In genomic region chr12:6323995-6324711, GRCh38 we compare ENCODE assay signal across 10 cellular contexts. TPM values are rescaled to one million over a fixed set of nuclear protein-coding genes. Genes with fewer than 3 reads are reported as not detected.
DNase-seq lines count a peak whose midpoint lies in the region; ATAC-seq, FAIRE-seq and TF ChIP-seq lines count a peak whose summit lies in the region.
"Had no signal": no experiment of that assay in that cellular context is flagged by ENCODE, and none has a peak within 500 bp of the region (broad histone marks: within the 10 kb centered on the region; RNA-seq: fewer than 3 reads in every experiment).

No MANE protein-coding gene starts in this region.

- peaks cover 23% of the 10 kb centered on the region for H3K4me1 Mint-ChIP-seq in Calu3 (ENCODE audit: low read depth, unreplicated experiment)

- H3K79me2 ChIP-seq in endothelial cell of umbilical vein (ENCODE audit: control insufficient read depth, insufficient read depth, low read length) (peaks cover 2% of the 10 kb centered on the region), parathyroid adenoma (no peaks in the 10 kb centered on the region)

- H3K27ac ChIP-seq in RWPE2 (ENCODE audit: poor library complexity, severe bottlenecking) (peak overlapping the region; percentile 45), endothelial cell of umbilical vein (ENCODE audit: insufficient read depth, low read depth, low read length) (peak overlapping the region; percentile 80), parathyroid adenoma (peak overlapping the region; percentile 69)

- CTCF ChIA-PET in Calu3 (lab: Charles Lee), result interaction anchor here (1.0 to 1.8 kb wide), 2 partner anchors 11 to 29 kb away, joined by 4 to 10 read pairs; no protein-coding TSS in a partner anchor
- CTCF ChIA-PET in endothelial cell of umbilical vein (lab: Charles Lee), result interaction anchor here (1.2 to 2.6 kb wide), 9 partner anchors 11 to 147 kb away, joined by 5 to 40 read pairs (median 11); partner anchors contain the start of genes LTBR, TNFRSF1A and VAMP1

- H2AFZ ChIP-seq in endothelial cell of umbilical vein (ENCODE audit: low read depth, low read length) (peak overlapping the region; percentile 4), parathyroid adenoma (no peak overlapping the region)

- H3K4me2 ChIP-seq in endothelial cell of umbilical vein (ENCODE audit: insufficient read depth, low read length) (peak overlapping the region; percentile 48), parathyroid adenoma (ENCODE audit: low read length) (peak overlapping the region; percentile 19)

- no peaks in the 10 kb centered on the region for H4K20me1 ChIP-seq in endothelial cell of umbilical vein (replicated peaks; ENCODE audit: control insufficient read depth, extremely low read depth, insufficient read depth, low read length)

- POLR2A ChIA-PET in endothelial cell of umbilical vein (lab: Charles Lee), result interaction anchor here (1.5 kb wide), 1 partner anchor 15 kb away, joined by 6 read pairs; no protein-coding TSS in a partner anchor

- H3K9me3 Mint-ChIP-seq in Calu3 (ENCODE audit: low read depth, unreplicated experiment), result no peaks in the 10 kb centered on the region

- BruUV-seq in Calu3 (replicated peaks; lab: Mats Ljungman, UMichigan) (no TSS peak), endothelial cell of umbilical vein (replicated peaks; lab: Mats Ljungman, UMichigan) (no TSS peak)

- H3K4me1 ChIP-seq in RWPE2 (ENCODE audit: insufficient read depth, poor library complexity, severe bottlenecking) (peaks cover 9% of the 10 kb centered on the region), endothelial cell of umbilical vein (ENCODE audit: control insufficient read depth, extremely low read depth, insufficient read depth, low read length) (peaks cover 36% of the 10 kb centered on the region), parathyroid adenoma (peaks cover 25% of the 10 kb centered on the region)

- H3K4me3 ChIP-seq in RWPE2 (ENCODE audit: severe bottlenecking) (no peak overlapping the region), endothelial cell of umbilical vein (replicated peaks in 1 of 3; ENCODE audit: insufficient read depth in 1 of 3, low read depth in 1 of 3, low read length in 3 of 3) (no peak overlapping the region), parathyroid adenoma (ENCODE audit: low read depth, low read length) (no peak overlapping the region)

- no peaks in the 10 kb centered on the region for H3K9me1 ChIP-seq in endothelial cell of umbilical vein (replicated peaks; ENCODE audit: control insufficient read depth, extremely low read depth, insufficient read depth, low read length)

- H3K9ac ChIP-seq in endothelial cell of umbilical vein (replicated peaks; ENCODE audit: extremely low read depth, insufficient read depth, low read length), result peak overlapping the region; percentile 62
- H3K9ac ChIP-seq in parathyroid adenoma, result no peak overlapping the region

- H3K9me3 ChIP-seq in RWPE2 (ENCODE audit: severe bottlenecking) (no peaks in the 10 kb centered on the region), endothelial cell of umbilical vein (replicated peaks; ENCODE audit: control insufficient read depth, insufficient read depth, low read length) (no peaks in the 10 kb centered on the region), parathyroid adenoma (ENCODE audit: control insufficient read depth, low read length) (no peaks in the 10 kb centered on the region)

- H3K27me3 ChIP-seq in RWPE2 (ENCODE audit: insufficient read depth, poor library complexity, severe bottlenecking) (no peaks in the 10 kb centered on the region), endothelial cell of umbilical vein (ENCODE audit: control insufficient read depth in 2 of 2, insufficient read depth in 2 of 2, low read length in 2 of 2) (no peaks in the 10 kb centered on the region), parathyroid adenoma (ENCODE audit: control insufficient read depth, insufficient read depth, low read length) (no peaks in the 10 kb centered on the region)

- no peak for FAIRE-seq in endothelial cell of umbilical vein (lab: Jason Lieb, UNC)

- no peaks in the 10 kb centered on the region for H3K27me3 Mint-ChIP-seq in Calu3 (ENCODE audit: unreplicated experiment)

- intact Hi-C loops in Calu3 (cut with micrococcal nuclease; ENCODE audit: unreplicated experiment) (loop anchor here (10.0 kb wide), 1 partner anchor 51 kb away; the partner anchor contains the start of gene SCNN1A), endothelial cell of umbilical vein (cut with micrococcal nuclease) (loop anchor here (1.0 to 2.0 kb wide), 11 partner anchors 8 to 211 kb away; partner anchors contain the start of genes GAPDH, LTBR, TAPBPL and VAMP1)

- peaks cover 73% of the 10 kb centered on the region for H3K36me3 Mint-ChIP-seq in Calu3 (ENCODE audit: insufficient read depth, unreplicated experiment)

- TF ChIP-seq POLR2A in endothelial cell of umbilical vein (IDR thresholded peaks at IDR 0.05; ENCODE audit: low read depth, low read length), result no peak

- no peak overlapping the region for H3K4me3 Mint-ChIP-seq in Calu3 (ENCODE audit: low read depth, unreplicated experiment)

- ATAC-seq in RWPE2 (ENCODE audit: low read depth) (no peak), HG02885 (IDR thresholded peaks at IDR 0.05; ENCODE audit: poor library complexity, unreplicated experiment) (no peak), GM18498 (IDR thresholded peaks at IDR 0.05; ENCODE audit: unreplicated experiment) (no peak)

- TF ChIP-seq CTCF in Calu3 (IDR thresholded peaks at IDR 0.05; ENCODE audit: unreplicated experiment), result no peak
- TF ChIP-seq CTCF in RWPE2 (IDR thresholded peaks at IDR 0.05; ENCODE audit: poor library complexity, severe bottlenecking), result no peak
- no peak for TF ChIP-seq CTCF in endothelial cell of umbilical vein (IDR thresholded peaks at IDR 0.05; ENCODE audit: extremely low read depth in 1 of 2, insufficient read depth in 1 of 2, low read depth in 1 of 2, low read length in 2 of 2)
- no peak for TF ChIP-seq CTCF in parathyroid adenoma (IDR thresholded peaks at IDR 0.05)

- H3K36me3 ChIP-seq in RWPE2 (ENCODE audit: low read depth) (peaks cover 24% of the 10 kb centered on the region), endothelial cell of umbilical vein (ENCODE audit: control insufficient read depth in 2 of 2, extremely low read depth in 1 of 2, insufficient read depth in 2 of 2, low read length in 2 of 2) (peaks cover 6 to 12% of the 10 kb centered on the region in 2 experiments), parathyroid adenoma (ENCODE audit: control insufficient read depth, insufficient read depth, low read length) (no peaks in the 10 kb centered on the region)

- dilution Hi-C loops in endothelial cell of umbilical vein (cut with MboI; ENCODE audit: extremely low pct_ligation_motif_present, low sequenced_read_pairs), result no loop called here

- DNase-seq in Calu3, result no peak
- no peak for DNase-seq in RWPE2 (ENCODE audit: low spot score)
- no peak for DNase-seq in endothelial cell of umbilical vein (ENCODE audit: low read depth, low spot score)
- no peak for DNase-seq in stimulated activated CD4-positive, alpha-beta T cell treated with anti-CD3 and anti-CD28 coated beads, Interleukin-1b, Interleukin-23, amount 100 ng/mL, for 48 hours
- DNase-seq in Ammon's horn (ENCODE audit: low spot score), result no peak
- DNase-seq: activated CD4-positive, CD25-positive, alpha-beta regulatory T cell treated with anti-CD3 and anti-CD28 coated beads, Interleukin-2, amount 50 U/mL, for 72 hours; NCI-H1694 treated with DMSO at 0.1 percent for 48 hours had no signal

- H3K27ac Mint-ChIP-seq in Calu3 (ENCODE audit: unreplicated experiment), result peak overlapping the region; percentile 56

RNA-seq across cellular contexts. Expression of gene PLEKHG6, which starts 13.7 kb away (rescaled TPM):
- total RNA-seq in Calu3 (2022) (25.1 and 32.3 TPM in 2 replicates), endothelial cell of umbilical vein (0.48 TPM in 1 of 2 replicates, not detected in the other)
- polyA plus RNA-seq in endothelial cell of umbilical vein, result 0.11 and 0.12 TPM in 2 replicates
- polyA plus RNA-seq in endothelial cell of umbilical vein (2011; cell fraction: cytosol; rRNA removed), result 0.09 and 0.79 TPM in 2 replicates
- 0.04 TPM in 1 of 2 replicates, not detected in the other for polyA plus RNA-seq in endothelial cell of umbilical vein (2011; cell fraction: nucleus; rRNA removed)
- polyA plus RNA-seq in endothelial cell of umbilical vein (2012), result 0.14 and 0.50 TPM in 2 replicates
- not detected in 2 replicates for polyA minus RNA-seq in endothelial cell of umbilical vein
- polyA minus RNA-seq in endothelial cell of umbilical vein (2011; cell fraction: cytosol; rRNA and poly(A)+ RNA removed), result not detected
- polyA minus RNA-seq in endothelial cell of umbilical vein (2011; cell fraction: nucleus; rRNA and poly(A)+ RNA removed), result not detected in 2 replicates

RNA-seq across cellular contexts. Expression of gene TNFRSF1A, which starts 17.7 kb away (rescaled TPM):
- 76.7 and 79.3 TPM in 2 replicates for total RNA-seq in Calu3 (2022)
- 84.0 and 98.2 TPM in 2 replicates for total RNA-seq in endothelial cell of umbilical vein
- polyA plus RNA-seq in endothelial cell of umbilical vein, result 86.5 and 92.9 TPM in 2 replicates
- 83.7 and 84.0 TPM in 2 replicates for polyA plus RNA-seq in endothelial cell of umbilical vein (2011; cell fraction: cytosol; rRNA removed)
- 63.0 and 68.9 TPM in 2 replicates for polyA plus RNA-seq in endothelial cell of umbilical vein (2011; cell fraction: nucleus; rRNA removed)
- 101 and 108 TPM in 2 replicates for polyA plus RNA-seq in endothelial cell of umbilical vein (2012)
- 91.7 and 97.9 TPM in 2 replicates for polyA minus RNA-seq in endothelial cell of umbilical vein
- 65.3 TPM for polyA minus RNA-seq in endothelial cell of umbilical vein (2011; cell fraction: cytosol; rRNA and poly(A)+ RNA removed)
- 58.5 and 60.2 TPM in 2 replicates for polyA minus RNA-seq in endothelial cell of umbilical vein (2011; cell fraction: nucleus; rRNA and poly(A)+ RNA removed)

RNA-seq across cellular contexts. Expression of gene SCNN1A, which starts 51.2 kb away (rescaled TPM):
- total RNA-seq in Calu3 (2022), result 36.5 and 53.5 TPM in 2 replicates
- total RNA-seq in endothelial cell of umbilical vein, result 0.18 TPM in 1 of 2 replicates, not detected in the other
- 0.12 and 0.14 TPM in 2 replicates for polyA plus RNA-seq in endothelial cell of umbilical vein
- 0.03 TPM in 2 replicates for polyA plus RNA-seq in endothelial cell of umbilical vein (2011; cell fraction: cytosol; rRNA removed)
- 0.24 and 0.40 TPM in 2 replicates for polyA plus RNA-seq in endothelial cell of umbilical vein (2011; cell fraction: nucleus; rRNA removed)
- polyA plus RNA-seq in endothelial cell of umbilical vein (2012), result 0.24 TPM in 1 of 2 replicates, not detected in the other
- polyA minus RNA-seq in endothelial cell of umbilical vein, result not detected in 2 replicates
- polyA minus RNA-seq in endothelial cell of umbilical vein (2011; cell fraction: cytosol; rRNA and poly(A)+ RNA removed), result 3.2 TPM
- not detected in 2 replicates for polyA minus RNA-seq in endothelial cell of umbilical vein (2011; cell fraction: nucleus; rRNA and poly(A)+ RNA removed)

RNA-seq across cellular contexts. Expression of gene LTBR, which starts 59.8 kb away (rescaled TPM):
- 165 and 167 TPM in 2 replicates for total RNA-seq in Calu3 (2022)
- total RNA-seq in endothelial cell of umbilical vein, result 84.1 and 102 TPM in 2 replicates
- polyA plus RNA-seq in endothelial cell of umbilical vein, result 70.7 and 82.2 TPM in 2 replicates
- polyA plus RNA-seq in endothelial cell of umbilical vein (2011; cell fraction: cytosol; rRNA removed), result 46.4 and 59.5 TPM in 2 replicates
- 47.3 TPM in 2 replicates for polyA plus RNA-seq in endothelial cell of umbilical vein (2011; cell fraction: nucleus; rRNA removed)
- 66.7 and 93.7 TPM in 2 replicates for polyA plus RNA-seq in endothelial cell of umbilical vein (2012)
- polyA minus RNA-seq in endothelial cell of umbilical vein, result 15.6 and 26.2 TPM in 2 replicates
- polyA minus RNA-seq in endothelial cell of umbilical vein (2011; cell fraction: cytosol; rRNA and poly(A)+ RNA removed), result 33.2 TPM
- 17.9 and 21.2 TPM in 2 replicates for polyA minus RNA-seq in endothelial cell of umbilical vein (2011; cell fraction: nucleus; rRNA and poly(A)+ RNA removed)

Comparison
In these comparisons a context has a peak if more than half of its experiments do, and no peak if none do; other contexts are left out.
1. RNA of gene PLEKHG6, which starts 13.7 kb away (total RNA-seq): 25.1 to 32.3 TPM in Calu3; 0.48 TPM in endothelial cell of umbilical vein; every median in the first group is over 10 times any median in the second.
2. RNA of gene SCNN1A, which starts 51.2 kb away (total RNA-seq): 36.5 to 53.5 TPM in Calu3; 0.18 TPM in endothelial cell of umbilical vein; every median in the first group is over 10 times any median in the second.
3. Peak in every context shown above with its lines, with median percentiles within 50 percentile points of each other: H3K27ac ChIP-seq.